In the genomic region with DNA sequence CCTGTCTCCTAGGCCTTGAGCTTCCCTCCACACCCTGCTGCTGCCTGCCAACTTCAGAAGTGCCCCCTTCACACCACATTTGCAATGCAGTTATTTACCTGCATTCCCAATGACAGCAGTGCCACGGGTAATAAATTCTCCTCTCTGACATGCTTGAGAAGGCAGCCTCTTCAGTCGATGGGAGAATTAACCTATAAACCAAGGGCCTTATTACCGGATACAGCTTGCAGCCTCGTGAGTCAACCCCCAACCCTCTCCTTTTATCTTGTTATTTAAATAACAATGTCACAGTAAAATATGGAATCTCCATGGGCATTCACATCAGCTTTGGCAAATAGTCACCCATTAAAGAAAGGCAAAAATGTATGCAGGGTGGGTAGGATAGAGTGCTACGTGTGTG, we compare ENCODE assay signal across 18 cellular contexts. TPM values are rescaled to one million over a fixed set of nuclear protein-coding genes. Genes with fewer than 3 reads are reported as not detected.
DNase-seq lines count a peak whose midpoint lies in the region; ATAC-seq and TF ChIP-seq lines count a peak whose summit lies in the region.
"Had no signal": no experiment of that assay in that cellular context is flagged by ENCODE, and none has a peak within 500 bp of the region (broad histone marks: within the 10 kb centered on the region; RNA-seq: fewer than 3 reads in every experiment).

No MANE protein-coding gene starts in this region.

- no peak for ATAC-seq in activated naive CD8-positive, alpha-beta T cell treated with anti-CD3 and anti-CD28 coated beads, Interleukin-2, amount 50 U/mL, for 24 hours

- H3K4me1 ChIP-seq in thyroid gland = peaks cover 5 to 8% of the 10 kb centered on the region in 2 donors

- TF ChIP-seq CTCF in epithelial cell of proximal tubule (conservative IDR thresholded peaks at IDR 0.05; ENCODE audit: low read depth, low read length) = no peak
- TF ChIP-seq CTCF in thyroid gland (IDR thresholded peaks at IDR 0.05) = no peak
- no peak for TF ChIP-seq CTCF in dorsolateral prefrontal cortex (IDR thresholded peaks at IDR 0.05 in 54 of 56, conservative IDR thresholded peaks at IDR 0.05 in 2 of 56; ENCODE audit: low read depth in 1 of 56, partially characterized antibody in 56 of 56)

- TF ChIP-seq POLR2A in thyroid gland (IDR thresholded peaks at IDR 0.05) = no peak

- no peaks in the 10 kb centered on the region for H3K4me1 Mint-ChIP-seq in activated naive CD8-positive, alpha-beta T cell treated with anti-CD3 and anti-CD28 coated beads, Interleukin-2, amount 50 U/mL, for 24 hours
- H3K4me1 Mint-ChIP-seq: activated CD4-positive, alpha-beta T cell treated with anti-CD3 and anti-CD28 coated beads, Interleukin-2, amount 10 ng/mL, durations not matched to agents 24 days and 14 days; central memory CD8-positive, alpha-beta T cell had no signal

- no peak overlapping the region for H3K27ac ChIP-seq in thyroid gland
- no peak overlapping the region for H3K27ac ChIP-seq in dorsolateral prefrontal cortex

- H3K27me3 Mint-ChIP-seq in activated naive CD8-positive, alpha-beta T cell treated with anti-CD3 and anti-CD28 coated beads, Interleukin-2, amount 50 U/mL, for 24 hours = peaks cover 7% of the 10 kb centered on the region

- no peaks in the 10 kb centered on the region for H3K36me3 Mint-ChIP-seq in activated naive CD8-positive, alpha-beta T cell treated with anti-CD3 and anti-CD28 coated beads, Interleukin-2, amount 50 U/mL, for 24 hours (ENCODE audit: low read depth)

- no peaks in the 10 kb centered on the region for H3K9me3 ChIP-seq in thyroid gland

- no peaks in the 10 kb centered on the region for H3K36me3 ChIP-seq in thyroid gland

- H3K4me3 Mint-ChIP-seq in activated naive CD8-positive, alpha-beta T cell treated with anti-CD3 and anti-CD28 coated beads, Interleukin-2, amount 50 U/mL, for 24 hours = no peak overlapping the region
- H3K4me3 Mint-ChIP-seq: activated CD4-positive, alpha-beta T cell treated with anti-CD3 and anti-CD28 coated beads, Interleukin-2, amount 10 ng/mL, durations not matched to agents 24 days and 14 days; central memory CD8-positive, alpha-beta T cell had no signal

- no peaks in the 10 kb centered on the region for H3K9me3 Mint-ChIP-seq in activated naive CD8-positive, alpha-beta T cell treated with anti-CD3 and anti-CD28 coated beads, Interleukin-2, amount 50 U/mL, for 24 hours
- H3K9me3 Mint-ChIP-seq: activated CD4-positive, alpha-beta T cell treated with anti-CD3 and anti-CD28 coated beads, Interleukin-2, amount 10 ng/mL, durations not matched to agents 24 days and 14 days had no signal

- peak; percentile 55 for DNase-seq in NCI-H1092 (lab: John Stamatoyannopoulos, UW)
- DNase-seq in NCI-H2227 treated with DMSO at 0.1 percent for 48 hours (lab: John Stamatoyannopoulos, UW) = peak; percentile 59
- peak; percentile 23 for DNase-seq in epithelial cell of proximal tubule (ENCODE audit: low read depth)
- peak; percentile 13 to 25 for DNase-seq in thyroid gland
- DNase-seq in cerebellar nuclear complex (lab: John Stamatoyannopoulos, UW) = no peak
- DNase-seq in activated naive CD8-positive, alpha-beta T cell treated with anti-CD3 and anti-CD28 coated beads, Interleukin-2, amount 50 U/mL, for 24 hours = no peak
- no peak for DNase-seq in dorsolateral prefrontal cortex
- DNase-seq: activated CD4-positive, alpha-beta T cell treated with anti-CD3 and anti-CD28 coated beads, Interleukin-2, amount 10 ng/mL, durations not matched to agents 24 days and 14 days; activated gamma-delta T cell; Caco-2; effector memory CD4-positive, alpha-beta T cell; GDM1; NCI-H1694; posterior cingulate gyrus; RPMI8226; small intestine had no signal

- intact Hi-C loops in thyroid gland (cut with DNase I) = no loop called here
- intact Hi-C loops in dorsolateral prefrontal cortex (cut with DNase I) = no loop called here

- H3K4me3 ChIP-seq in epithelial cell of proximal tubule (ENCODE audit: low read depth, low read length) (no peak overlapping the region), thyroid gland (replicated peaks in 1 of 3) (no peak overlapping the region), dorsolateral prefrontal cortex (no peak overlapping the region)
- H3K4me3 ChIP-seq: lung had no signal

- WGBS in thyroid gland, 2 donors = 9 to 34% methylated on average over 5 of the region's 5 CpGs

- H3K27ac Mint-ChIP-seq in activated naive CD8-positive, alpha-beta T cell treated with anti-CD3 and anti-CD28 coated beads, Interleukin-2, amount 50 U/mL, for 24 hours = no peak overlapping the region
- H3K27ac Mint-ChIP-seq: activated CD4-positive, alpha-beta T cell treated with anti-CD3 and anti-CD28 coated beads, Interleukin-2, amount 10 ng/mL, durations not matched to agents 24 days and 14 days had no signal

- no peaks in the 10 kb centered on the region for H3K27me3 ChIP-seq in thyroid gland
- H3K27me3 ChIP-seq in dorsolateral prefrontal cortex = no peaks in the 10 kb centered on the region

RNA-seq across cellular contexts. Expression of gene LGI2, which starts 34.7 kb away (rescaled TPM):
- total RNA-seq in epithelial cell of proximal tubule (under 0.01 and 2.5 TPM in 2 replicates), thyroid gland (1 to 10 TPM in 3 of 4 donors, under 1 TPM in 1; 0.45 to 3.7 (median 2.2) TPM), dorsolateral prefrontal cortex (10 to 100 TPM in 10 of 120 experiments, 1 to 10 TPM in 110; 1.4 to 14.5 (median 6.4) TPM)
- total RNA-seq: activated CD4-positive, alpha-beta T cell treated with anti-CD3 and anti-CD28 coated beads, Interleukin-2, amount 10 ng/mL, durations not matched to agents 24 days and 14 days had no signal

Comparison
In these comparisons a context has a peak if more than half of its experiments do, and no peak if none do; other contexts are left out.
1. DNase-seq: peak in NCI-H1092 (single experiment), NCI-H2227 treated with DMSO at 0.1 percent for 48 hours (single experiment), epithelial cell of proximal tubule (single experiment) and thyroid gland (2 of 2); none in cerebellar nuclear complex (0 of 2), activated naive CD8-positive, alpha-beta T cell treated with anti-CD3 and anti-CD28 coated beads, Interleukin-2, amount 50 U/mL, for 24 hours (single experiment) and dorsolateral prefrontal cortex (0 of 10).